18 cellular contexts compared by ENCODE assay signal in genomic region chr10:98249134-98249533, GRCh38. TPM values are rescaled to one million over a fixed set of nuclear protein-coding genes. Genes with fewer than 3 reads are reported as not detected.
"Had no signal": no experiment of that assay in that cellular context is flagged by ENCODE, and none has a peak within 500 bp of the region (broad histone marks: within the 10 kb centered on the region; RNA-seq: fewer than 3 reads in every experiment).

No MANE protein-coding gene starts in this region.

- H3K4me3 ChIP-seq: coronary artery, heart right ventricle, lower lobe of right lung, right atrium auricular region had no signal

- H3K27ac ChIP-seq: coronary artery, heart right ventricle, lower lobe of right lung, neutrophil, right atrium auricular region had no signal

- H3K9me3 ChIP-seq: heart right ventricle, lower lobe of right lung, neutrophil, right atrium auricular region had no signal

- H3K27me3 ChIP-seq: heart right ventricle, neutrophil, right atrium auricular region had no signal

- H3K4me1 Mint-ChIP-seq: naive B cell had no signal

- H3K9me3 Mint-ChIP-seq: naive B cell, nephron, type B pancreatic cell had no signal

- H3K4me3 Mint-ChIP-seq: naive B cell, nephron, type B pancreatic cell had no signal

- H3K27me3 Mint-ChIP-seq: naive B cell, type B pancreatic cell had no signal

- ATAC-seq: esophagus mucosa, heart right ventricle, lower lobe of right lung had no signal

- H3K27ac Mint-ChIP-seq: nephron, type B pancreatic cell had no signal

- H3K4me1 ChIP-seq: heart right ventricle, lower lobe of right lung, right atrium auricular region had no signal

- DNase-seq: effector CD8-positive, alpha-beta T cell; heart right ventricle; hypothalamus; kidney glomerular epithelial cell; lower lobe of right lung; mesenchymal stem cell; midbrain; naive B cell; small intestine; stimulated activated CD4-positive, alpha-beta T cell treated with anti-CD3 and anti-CD28 coated beads, Interleukin-12 subunit alpha, Interleukin-12 subunit beta, amount 100 ng/mL, for 4 hours; stimulated activated naive CD4-positive, alpha-beta T cell treated with Interleukin-2 at 50 U/mL for 16 hours had no signal

RNA-seq across cellular contexts. Expression of gene LOXL4, which starts 18.9 kb away (rescaled TPM):
- total RNA-seq: frontal cortex had no signal
